Comparison of ENCODE assay signal across 1 cellular context in the genomic region with DNA sequence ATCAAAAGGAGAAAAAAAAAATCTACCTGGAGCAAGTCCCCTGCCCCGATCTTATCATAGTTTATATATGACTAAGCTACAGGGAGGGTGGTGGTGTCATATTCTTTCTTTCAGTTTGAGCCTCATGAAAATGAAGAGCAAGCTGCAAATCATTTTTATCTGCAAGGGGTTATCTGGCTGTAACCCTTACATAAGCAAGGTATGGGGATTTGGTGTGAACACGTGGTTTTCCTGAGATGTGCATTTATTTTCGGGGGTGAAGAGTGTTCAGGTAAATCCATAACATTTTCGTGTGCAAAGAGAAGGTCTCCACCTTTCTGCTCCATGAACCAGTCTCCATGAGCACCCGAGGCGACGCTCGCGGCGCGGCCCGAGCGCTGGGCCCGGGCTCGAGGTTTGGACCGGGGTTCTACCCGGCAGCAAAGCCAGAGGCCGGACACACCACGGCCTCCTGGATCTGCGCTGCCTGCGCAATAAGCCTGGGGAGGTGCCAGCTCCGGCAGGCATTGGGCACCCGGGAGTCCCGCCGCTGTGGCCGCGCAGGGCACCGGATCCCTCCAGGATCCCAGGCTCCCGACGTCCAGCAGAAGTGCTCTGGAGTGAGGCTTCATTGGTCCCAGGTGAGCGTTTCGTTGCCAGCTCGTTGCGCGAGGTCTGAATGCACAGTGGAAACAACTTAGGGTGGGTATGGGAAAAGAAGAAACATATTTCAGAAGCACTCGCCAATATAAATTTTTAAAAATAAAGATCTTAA.
TF ChIP-seq lines count a peak whose summit lies in the region.

No MANE protein-coding gene starts in this region.

TF ChIP-seq in H1, 55 proteins besides CTCF, POLR2A, EP300 and RAD21 (continued from another document):
- TF ChIP-seq, protein P1, sequence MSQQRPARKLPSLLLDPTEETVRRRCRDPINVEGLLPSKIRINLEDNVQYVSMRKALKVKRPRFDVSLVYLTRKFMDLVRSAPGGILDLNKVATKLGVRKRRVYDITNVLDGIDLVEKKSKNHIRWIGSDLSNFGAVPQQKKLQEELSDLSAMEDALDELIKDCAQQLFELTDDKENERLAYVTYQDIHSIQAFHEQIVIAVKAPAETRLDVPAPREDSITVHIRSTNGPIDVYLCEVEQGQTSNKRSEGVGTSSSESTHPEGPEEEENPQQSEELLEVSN (IDR thresholded peaks at IDR 0.05), result peak; percentile 29; the same call in 1 of the 2 replicates
- TF ChIP-seq CTBP2 (IDR thresholded peaks at IDR 0.05; ENCODE audit: borderline replicate concordance, insufficient read depth, insufficient read length, low read length), result peak; percentile 52
- no peak for TF ChIP-seq NANOG (IDR thresholded peaks at IDR 0.05; ENCODE audit: insufficient read depth, low read depth, low read length, poor library complexity, severe bottlenecking)
- peak; percentile 53 for TF ChIP-seq PHF8 (conservative IDR thresholded peaks at IDR 0.05; ENCODE audit: low read depth, low read length)
- peak; percentile 100 for TF ChIP-seq ASH2L (IDR thresholded peaks at IDR 0.05; ENCODE audit: low read length)
- 0 out of 4 replicates have a peak, but pooled peaks of 1 of the 2 experiments have one; percentile 18 for TF ChIP-seq HDAC2 (IDR thresholded peaks at IDR 0.05; ENCODE audit: borderline replicate concordance in 1 of 2, low read depth in 2 of 2, low read length in 2 of 2)
- no peak for TF ChIP-seq TAF7 (optimal IDR thresholded peaks at IDR 0.05; ENCODE audit: borderline replicate concordance, low read depth, low read length)
- TF ChIP-seq, protein P2, sequence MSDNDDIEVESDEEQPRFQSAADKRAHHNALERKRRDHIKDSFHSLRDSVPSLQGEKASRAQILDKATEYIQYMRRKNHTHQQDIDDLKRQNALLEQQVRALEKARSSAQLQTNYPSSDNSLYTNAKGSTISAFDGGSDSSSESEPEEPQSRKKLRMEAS (IDR thresholded peaks at IDR 0.05), result peak; percentile 41; the same call in 1 of the 2 replicates
- TF ChIP-seq RBBP5 (IDR thresholded peaks at IDR 0.05; ENCODE audit: borderline replicate concordance, low read depth, low read length), result peak; percentile 100
- TF ChIP-seq CEBPB (IDR thresholded peaks at IDR 0.05; ENCODE audit: low read depth, low read length), result peak; percentile 28; the same call in 1 of the 2 replicates
